31 cellular contexts compared by ENCODE assay signal in the genomic region with DNA sequence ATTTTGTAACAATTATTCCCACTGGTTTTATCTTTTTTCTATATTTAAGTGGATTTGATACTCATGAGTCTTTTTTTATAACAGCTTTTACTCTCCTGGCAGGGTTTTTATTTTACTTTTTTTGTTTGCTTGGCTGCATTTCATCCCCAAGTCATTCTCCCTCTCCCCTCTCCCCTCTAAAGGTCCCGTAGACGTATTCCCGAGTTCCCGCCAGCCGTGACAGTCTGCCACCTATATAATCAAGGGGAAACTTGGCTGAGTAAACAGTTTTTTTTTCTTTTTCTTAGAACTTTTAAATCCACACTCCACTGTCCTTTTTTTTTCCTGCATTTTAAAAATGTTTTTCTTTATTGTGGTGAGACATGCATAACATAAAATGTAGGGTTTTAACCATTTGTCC.
"Had no signal": no experiment of that assay in that cellular context is flagged by ENCODE, and none has a peak within 500 bp of the region (broad histone marks: within the 10 kb centered on the region; RNA-seq: fewer than 3 reads in every experiment).

No MANE protein-coding gene starts in this region.

- H3K9me3 Mint-ChIP-seq: activated naive CD4-positive, alpha-beta T cell treated with anti-CD3 and anti-CD28 coated beads, Interleukin-2, amount 50 U/mL, for 72 hours; activated naive CD8-positive, alpha-beta T cell treated with anti-CD3 and anti-CD28 coated beads, Interleukin-2, amount 50 U/mL, for 24 hours; activated T-cell treated with anti-CD3 and anti-CD28 coated beads, Interleukin-2, amount 50 U/mL, for 24 hours; activated T-helper 1 cell treated with anti-CD3 and anti-CD28 coated beads, Interleukin-12 subunit alpha, Interleukin-12 subunit beta, Interleukin-2, Interleukin-4 antibody, amounts not matched to agents 30 ng/mL and 10 ng/mL and 1 ng/mL, durations not matched to agents 14 hours and 24 hours and 36 hours; WTC11 had no signal

- H3K4me3 ChIP-seq: ascending aorta, body of pancreas, SJSA1 had no signal

- H3K36me3 Mint-ChIP-seq: activated naive CD4-positive, alpha-beta T cell treated with anti-CD3 and anti-CD28 coated beads, Interleukin-2, amount 50 U/mL, for 72 hours; WTC11 had no signal

- ATAC-seq: activated CD8-positive, alpha-beta T cell treated with anti-CD3 and anti-CD28 coated beads, Interleukin-2, amount 10 ng/mL, durations not matched to agents 7 days and 5 days; activated naive CD4-positive, alpha-beta T cell treated with anti-CD3 and anti-CD28 coated beads, Interleukin-2, amount 50 U/mL, for 72 hours; activated naive CD8-positive, alpha-beta T cell treated with anti-CD3 and anti-CD28 coated beads, Interleukin-2, amount 50 U/mL, for 24 hours; body of pancreas; Panc1; T-helper 17 cell; WTC11 had no signal

- H3K4me3 Mint-ChIP-seq: activated CD8-positive, alpha-beta T cell treated with anti-CD3 and anti-CD28 coated beads, Interleukin-2, amount 10 ng/mL, durations not matched to agents 7 days and 5 days; activated naive CD8-positive, alpha-beta T cell treated with anti-CD3 and anti-CD28 coated beads, Interleukin-2, amount 50 U/mL, for 24 hours; activated T-cell treated with anti-CD3 and anti-CD28 coated beads, Interleukin-2, amount 50 U/mL, for 24 hours; activated T-helper 1 cell treated with anti-CD3 and anti-CD28 coated beads, Interleukin-12 subunit alpha, Interleukin-12 subunit beta, Interleukin-2, Interleukin-4 antibody, amounts not matched to agents 30 ng/mL and 10 ng/mL and 1 ng/mL, durations not matched to agents 14 hours and 24 hours and 36 hours; T-helper 17 cell; WTC11 had no signal

- H3K4me2 ChIP-seq: KMS-11 had no signal

- H3K9me3 ChIP-seq: ascending aorta, body of pancreas, SJSA1 had no signal

- DNase-seq: activated CD4-positive, alpha-beta T cell treated with anti-CD3 and anti-CD28 coated beads for 48 hours; activated CD4-positive, alpha-beta T cell treated with anti-CD3 and anti-CD28 coated beads, Interleukin-2, amount 50 U/mL, for 4 hours; activated CD4-positive, CD25-positive, alpha-beta regulatory T cell treated with anti-CD3 and anti-CD28 coated beads, Interleukin-2, amount 50 U/mL, for 72 hours; activated CD8-positive, alpha-beta memory T cell treated with anti-CD3 and anti-CD28 coated beads, Interleukin-2, amount 50 U/mL, for 48 hours; activated CD8-positive, alpha-beta T cell treated with anti-CD3 and anti-CD28 coated beads, Interleukin-2, amount 10 ng/mL, durations not matched to agents 7 days and 5 days; activated effector memory CD4-positive, alpha-beta T cell treated with Interleukin-2 at 50 U/mL for 16 hours; activated naive CD4-positive, alpha-beta T cell treated with Interleukin-2 at 50 U/mL for 16 hours; activated naive CD8-positive, alpha-beta T cell treated with anti-CD3 and anti-CD28 coated beads, Interleukin-2, amount 50 U/mL, for 24 hours; activated T-cell treated with anti-CD3 and anti-CD28 coated beads, Interleukin-2, amount 50 U/mL, for 24 hours; amniotic stem cell; NCI-H1048; NCI-H146; NCI-H187 treated with DMSO at 0.1 percent for 48 hours; NCI-H2081 treated with DMSO at 0.1 percent for 48 hours; NCI-H345; NCI-H510A; NCI-H526 treated with DMSO at 0.1 percent for 48 hours; NCI-H82; OCI-M1; Right ventricle myocardium superior; T-helper 17 cell; T-helper 9 cell had no signal

- H3K9ac ChIP-seq: KMS-11 had no signal

- H3K27ac Mint-ChIP-seq: activated CD8-positive, alpha-beta T cell treated with anti-CD3 and anti-CD28 coated beads, Interleukin-2, amount 10 ng/mL, durations not matched to agents 7 days and 5 days; activated naive CD4-positive, alpha-beta T cell treated with anti-CD3 and anti-CD28 coated beads, Interleukin-2, amount 50 U/mL, for 72 hours; activated naive CD8-positive, alpha-beta T cell treated with anti-CD3 and anti-CD28 coated beads, Interleukin-2, amount 50 U/mL, for 24 hours; activated T-cell treated with anti-CD3 and anti-CD28 coated beads, Interleukin-2, amount 50 U/mL, for 24 hours; activated T-helper 1 cell treated with anti-CD3 and anti-CD28 coated beads, Interleukin-12 subunit alpha, Interleukin-12 subunit beta, Interleukin-2, Interleukin-4 antibody, amounts not matched to agents 30 ng/mL and 10 ng/mL and 1 ng/mL, durations not matched to agents 14 hours and 24 hours and 36 hours; T-helper 17 cell; WTC11 had no signal

- H3K36me3 ChIP-seq: ascending aorta, SJSA1 had no signal

- H3K27ac ChIP-seq: ascending aorta, KMS-11, RWPE1, SJSA1 had no signal

- H3K27me3 ChIP-seq: ascending aorta, body of pancreas, SJSA1 had no signal

- H3K4me1 ChIP-seq: ascending aorta had no signal
